ENCODE assay signal across 8 cellular contexts in genomic region chr4:47914219-47914925, GRCh38. TPM values are rescaled to one million over a fixed set of nuclear protein-coding genes. Genes with fewer than 3 reads are reported as not detected.
DNase-seq lines count a peak whose midpoint lies in the region; ATAC-seq and TF ChIP-seq lines count a peak whose summit lies in the region.

TSS of gene NFXL1 (minus strand) at chr4:47914583. CDS start at chr4:47914203, 380 bp downstream.

- peak within 1 kb of the TSS; percentile 94 for H3K4me3 ChIP-seq in astrocyte of the cerebellum (ENCODE audit: low read depth, low read length)
- peak within 1 kb of the TSS; percentile 73 for H3K4me3 ChIP-seq in hepatocyte
- H3K4me3 ChIP-seq in rectal smooth muscle tissue (ENCODE audit: low read length): peak within 1 kb of the TSS; percentile 90
- H3K4me3 ChIP-seq in vagina: peak within 1 kb of the TSS; percentile 63 to 86

- no peaks in the 10 kb centered on the region for H3K9me2 ChIP-seq in hepatocyte (replicated peaks; ENCODE audit: insufficient read depth)

- peak in 1 of 2 donors; percentile 73 for TF ChIP-seq POLR2A in vagina (IDR thresholded peaks at IDR 0.05)

- TF ChIP-seq CTCF in astrocyte of the cerebellum (IDR thresholded peaks at IDR 0.05; ENCODE audit: low read depth, low read length, missing control alignments) (no peak), hepatocyte (IDR thresholded peaks at IDR 0.05; ENCODE audit: poor library complexity) (no peak), vagina (IDR thresholded peaks at IDR 0.05) (no peak)

- intact Hi-C loops in vagina (cut with DNase I): no loop called here

- H3K36me3 ChIP-seq in hepatocyte (replicated peaks; ENCODE audit: insufficient read depth, low read depth) (no peaks in the 10 kb centered on the region), rectal smooth muscle tissue (ENCODE audit: control insufficient read depth, insufficient read depth, low read length) (no peaks in the 10 kb centered on the region), vagina (peaks cover 0 to 9% of the 10 kb centered on the region in 2 donors)

- H3K27me3 ChIP-seq in hepatocyte: no peaks in the 10 kb centered on the region
- H3K27me3 ChIP-seq in rectal smooth muscle tissue (ENCODE audit: control insufficient read depth, insufficient read depth, low read length): no peaks in the 10 kb centered on the region
- H3K27me3 ChIP-seq in vagina: no peaks in the 10 kb centered on the region

- H4K20me1 ChIP-seq in hepatocyte (ENCODE audit: insufficient read depth, poor library complexity, severe bottlenecking): no peaks in the 10 kb centered on the region

- H3K27ac ChIP-seq in hepatocyte (peak within 1 kb of the TSS; percentile 90), rectal smooth muscle tissue (ENCODE audit: low read depth, low read length) (peak within 1 kb of the TSS; percentile 33), vagina (peak within 1 kb of the TSS; percentile 76)

- ATAC-seq in GM18511 (IDR thresholded peaks at IDR 0.05; ENCODE audit: unreplicated experiment) (peak; percentile 96), HG03025 (IDR thresholded peaks at IDR 0.05; ENCODE audit: low FRiP score, unreplicated experiment) (peak; percentile 97)

- peak; percentile 72 for DNase-seq in NCI-H2029 treated with DMSO at 0.1 percent for 48 hours (lab: John Stamatoyannopoulos, UW)
- DNase-seq in T-helper 22 cell (ENCODE audit: low read depth): peak; percentile 92
- DNase-seq in astrocyte of the cerebellum (ENCODE audit: low read depth): peak; percentile 91
- DNase-seq in hepatocyte (ENCODE audit: low spot score): peak; percentile 98
- peak; percentile 99 for DNase-seq in vagina (ENCODE audit: extremely low spot score in 2 of 2)

- peak within 1 kb of the TSS; percentile 88 for H3K4me2 ChIP-seq in hepatocyte

- in situ Hi-C loops in astrocyte of the cerebellum (cut with HindIII; ENCODE audit: low sequenced_read_pairs): no loop called here

- no peaks in the 10 kb centered on the region for H3K9me3 ChIP-seq in hepatocyte (ENCODE audit: low read depth)
- H3K9me3 ChIP-seq in vagina: no peaks in the 10 kb centered on the region

- peak within 1 kb of the TSS; percentile 90 for H2AFZ ChIP-seq in hepatocyte

- peaks cover 7% of the 10 kb centered on the region for H3K4me1 ChIP-seq in hepatocyte (ENCODE audit: insufficient read depth)
- H3K4me1 ChIP-seq in rectal smooth muscle tissue (ENCODE audit: control insufficient read depth, insufficient read depth, low read length): no peaks in the 10 kb centered on the region
- H3K4me1 ChIP-seq in vagina: peaks cover 15% of the 10 kb centered on the region

- H3K79me2 ChIP-seq in hepatocyte: peaks cover 41% of the 10 kb centered on the region

- H3K9ac ChIP-seq in rectal smooth muscle tissue (ENCODE audit: low read length): peak within 1 kb of the TSS; percentile 81

- 2% methylated on average over 53 of the region's 55 CpGs for WGBS in hepatocyte (ENCODE audit: low lambda C conversion rate, missing lambda C conversion rate)

RNA-seq across cellular contexts. Expression of gene NFXL1, which starts in this region (rescaled TPM):
- total RNA-seq in hepatocyte (9.8 and 15.2 TPM in 2 replicates), vagina (36.6 TPM)
- polyA plus RNA-seq in hepatocyte: 7.2 and 9.8 TPM in 2 replicates

Comparison
In these comparisons a context has a peak if more than half of its experiments do, and no peak if none do; other contexts are left out.
1. Peak in every context shown above with its lines: DNase-seq, ATAC-seq, H3K4me3 ChIP-seq and H3K27ac ChIP-seq.
2. H3K27ac ChIP-seq: peak in every context shown above with its lines; median percentile 90 in hepatocyte; 76 in vagina; 33 in rectal smooth muscle tissue.